ENCODE assay signal across 18 cellular contexts in the genomic region with DNA sequence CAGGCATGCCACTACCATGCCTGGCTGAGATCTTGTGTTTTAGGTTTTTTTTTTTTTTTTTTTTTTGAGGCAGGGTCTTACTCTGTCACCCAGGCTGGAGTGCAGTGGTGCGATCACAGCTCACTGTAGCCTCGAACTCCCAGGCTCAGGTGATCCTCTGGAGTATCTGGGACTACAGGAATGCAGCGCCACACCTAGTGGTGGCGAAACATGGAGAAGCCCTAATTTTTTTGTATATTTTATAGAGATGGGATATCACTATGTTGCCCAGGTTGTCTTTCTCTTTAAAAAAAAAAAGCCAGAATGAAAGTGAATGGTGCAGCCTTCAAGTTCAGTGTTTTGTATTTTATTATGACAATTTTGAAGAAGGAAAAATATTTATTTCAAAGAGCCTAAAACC. TPM values are rescaled to one million over a fixed set of nuclear protein-coding genes. Genes with fewer than 3 reads are reported as not detected.
DNase-seq lines count a peak whose midpoint lies in the region; ATAC-seq, FAIRE-seq and TF ChIP-seq lines count a peak whose summit lies in the region.
"Had no signal": no experiment of that assay in that cellular context is flagged by ENCODE, and none has a peak within 500 bp of the region (broad histone marks: within the 10 kb centered on the region; RNA-seq: fewer than 3 reads in every experiment).

No MANE protein-coding gene starts in this region.

- in situ Hi-C loops in HepG2 (cut with HindIII; ENCODE audit: extremely low pct_ligation_motif_present, low pct_unique_long_range_greater_than_20kb), result no loop called here

- H3K27ac ChIP-seq in HepG2 (ENCODE audit: extremely low read length, insufficient read depth, low read length), result no peak overlapping the region
- H3K27ac ChIP-seq in right lobe of liver, result no peak overlapping the region
- H3K27ac ChIP-seq in RWPE2 (ENCODE audit: poor library complexity, severe bottlenecking), result peak overlapping the region; percentile 96
- no peak overlapping the region for H3K27ac ChIP-seq in endodermal cell (ENCODE audit: low read depth, low read length)
- H3K27ac ChIP-seq: 22Rv1, BLaER1 had no signal

- H3K9me3 ChIP-seq in HepG2 (ENCODE audit: low read length) (no peaks in the 10 kb centered on the region), right lobe of liver (no peaks in the 10 kb centered on the region), RWPE2 (ENCODE audit: severe bottlenecking) (no peaks in the 10 kb centered on the region), endodermal cell (ENCODE audit: control insufficient read depth, low read length) (no peaks in the 10 kb centered on the region)
- H3K9me3 ChIP-seq: BLaER1 had no signal

- no peak overlapping the region for H3K4me3 Mint-ChIP-seq in endodermal cell
- H3K4me3 Mint-ChIP-seq in progenitor cell of endocrine pancreas (ENCODE audit: low read depth), result no peak overlapping the region
- no peak overlapping the region for H3K4me3 Mint-ChIP-seq in chondrocyte (ENCODE audit: unreplicated experiment)
- H3K4me3 Mint-ChIP-seq: CD8-positive, alpha-beta T cell had no signal

- no peak overlapping the region for H2AFZ ChIP-seq in HepG2 (ENCODE audit: low read length)

- H3K4me1 ChIP-seq in HepG2 (ENCODE audit: insufficient read depth, low read length) (peaks cover 34% of the 10 kb centered on the region), right lobe of liver (peaks cover 0 to 4% (median 0%) of the 10 kb centered on the region in 4 donors), RWPE2 (ENCODE audit: insufficient read depth, poor library complexity, severe bottlenecking) (peaks cover 57% of the 10 kb centered on the region), endodermal cell (ENCODE audit: control insufficient read depth, insufficient read depth, low read length) (peaks cover 21% of the 10 kb centered on the region)

- TF ChIP-seq EP300 in HepG2 (IDR thresholded peaks at IDR 0.05; ENCODE audit: low read depth in 2 of 2, low read length in 2 of 2) (no peak), HepG2 (CRISPR knock-in tag; IDR thresholded peaks at IDR 0.05; ENCODE audit: borderline replicate concordance) (no peak)

- H3K27me3 ChIP-seq in HepG2 (ENCODE audit: control insufficient read depth in 1 of 2, insufficient read depth in 2 of 2, low read length in 2 of 2) (no peaks in the 10 kb centered on the region), right lobe of liver (no peaks in the 10 kb centered on the region), RWPE2 (ENCODE audit: insufficient read depth, poor library complexity, severe bottlenecking) (no peaks in the 10 kb centered on the region), endodermal cell (ENCODE audit: control insufficient read depth, insufficient read depth, low read length, poor library complexity, severe bottlenecking) (no peaks in the 10 kb centered on the region)
- H3K27me3 ChIP-seq: BLaER1 had no signal

- H3K36me3 ChIP-seq in HepG2 (replicated peaks in 1 of 2; ENCODE audit: control insufficient read depth in 1 of 2, insufficient read depth in 2 of 2, low read length in 2 of 2) (no peaks in the 10 kb centered on the region), right lobe of liver (no peaks in the 10 kb centered on the region), RWPE2 (ENCODE audit: low read depth) (peaks cover 9% of the 10 kb centered on the region; the same call in 1 of the 2 replicates), endodermal cell (ENCODE audit: control insufficient read depth, insufficient read depth, low read length) (peaks cover 16% of the 10 kb centered on the region)
- H3K36me3 ChIP-seq: BLaER1 had no signal

- TF ChIP-seq RAD21 in HepG2 (CRISPR knock-in tag; IDR thresholded peaks at IDR 0.05), result no peak

- no peaks in the 10 kb centered on the region for H3K79me2 ChIP-seq in HepG2 (ENCODE audit: insufficient read depth, low read length)

- WGBS in HepG2 (ENCODE audit: low lambda C conversion rate), result 93% methylated on average over 4 of the region's 4 CpGs
- 94% methylated on average over 4 of the region's 4 CpGs for WGBS in right lobe of liver (ENCODE audit: insufficient coverage, low coverage, low lambda C conversion rate, missing lambda C conversion rate)
- WGBS in endodermal cell (ENCODE audit: insufficient coverage in 1 of 2, insufficient read length in 1 of 2), 2 experiments, result 90 to 94% methylated on average over 3 to 4 of the region's 4 CpGs

- CTCF ChIA-PET in HepG2 (lab: Yijun Ruan, JAX; ENCODE audit: low intra/inter-chr PET ratio, low total read pairs), result no interaction called here

- intact Hi-C loops in HepG2 (cut with micrococcal nuclease; ENCODE audit: unreplicated experiment) (no loop called here), right lobe of liver (cut with DNase I) (no loop called here)

- no peak for ATAC-seq in HepG2
- ATAC-seq in right lobe of liver, result no peak
- ATAC-seq in RWPE2 (ENCODE audit: low read depth), result no peak
- ATAC-seq in HG03520 (IDR thresholded peaks at IDR 0.05; ENCODE audit: unreplicated experiment), result no peak
- ATAC-seq: CD8-positive, alpha-beta T cell had no signal

- DNase-seq in HepG2 (ENCODE audit: low spot score) (no peak), right lobe of liver (no peak), RWPE2 (ENCODE audit: low spot score) (no peak), endodermal cell (no peak), progenitor cell of endocrine pancreas (ENCODE audit: low spot score, unreplicated experiment) (no peak), COLO829 (ENCODE audit: low spot score) (no peak), chondrocyte (ENCODE audit: low spot score) (no peak)
- DNase-seq: CD8-positive, alpha-beta T cell; DMS153; DMS79; GDM1; IMR-90; Karpas-422; KBM-7 had no signal

- TF ChIP-seq CTCF in HepG2 (CRISPR knock-in tag; IDR thresholded peaks at IDR 0.05), result no peak
- no peak for TF ChIP-seq CTCF in right lobe of liver (IDR thresholded peaks at IDR 0.05)
- TF ChIP-seq CTCF in RWPE2 (IDR thresholded peaks at IDR 0.05; ENCODE audit: poor library complexity, severe bottlenecking), result no peak
- TF ChIP-seq CTCF in endodermal cell (conservative IDR thresholded peaks at IDR 0.05), result peak; percentile 60
- TF ChIP-seq CTCF in progenitor cell of endocrine pancreas (IDR thresholded peaks at IDR 0.05; ENCODE audit: unreplicated experiment), result peak; percentile 11
- TF ChIP-seq CTCF in chondrocyte (IDR thresholded peaks at IDR 0.05), result no peak

- H3K27me3 Mint-ChIP-seq in endodermal cell (ENCODE audit: insufficient read depth) (no peaks in the 10 kb centered on the region), progenitor cell of endocrine pancreas (no peaks in the 10 kb centered on the region), chondrocyte (ENCODE audit: low read depth) (no peaks in the 10 kb centered on the region)

- POLR2A ChIA-PET in HepG2 (lab: Yijun Ruan, JAX), result no interaction called here

- no peak overlapping the region for H3K9ac ChIP-seq in HepG2 (ENCODE audit: insufficient read depth, low read depth, low read length)
- no peak overlapping the region for H3K9ac ChIP-seq in endodermal cell (ENCODE audit: extremely low read depth, low read length, poor library complexity, severe bottlenecking)
- H3K9ac ChIP-seq: BLaER1 had no signal

- H3K36me3 Mint-ChIP-seq in endodermal cell (ENCODE audit: low read depth) (peaks cover 6% of the 10 kb centered on the region), progenitor cell of endocrine pancreas (ENCODE audit: insufficient read depth) (no peaks in the 10 kb centered on the region), chondrocyte (ENCODE audit: low read depth) (no peaks in the 10 kb centered on the region)
- H3K36me3 Mint-ChIP-seq: CD8-positive, alpha-beta T cell had no signal

- BruUV-seq in HepG2 (replicated peaks; lab: Mats Ljungman, UMichigan), result no TSS peak

- H3K27ac Mint-ChIP-seq in endodermal cell (peak overlapping the region; percentile 40), progenitor cell of endocrine pancreas (no peak overlapping the region), chondrocyte (ENCODE audit: unreplicated experiment) (no peak overlapping the region)
- H3K27ac Mint-ChIP-seq: CD8-positive, alpha-beta T cell had no signal

- no peaks in the 10 kb centered on the region for H4K20me1 ChIP-seq in HepG2 (ENCODE audit: insufficient read depth, low read length)
- H4K20me1 ChIP-seq: BLaER1 had no signal

- H3K4me2 ChIP-seq in HepG2 (ENCODE audit: low read depth, low read length), result no peak overlapping the region
- H3K4me2 ChIP-seq: BLaER1 had no signal

- H3K4me3 ChIP-seq in HepG2 (replicated peaks in 1 of 3; ENCODE audit: insufficient read depth in 1 of 3, low read depth in 2 of 3, low read length in 3 of 3) (no peak overlapping the region), right lobe of liver (no peak overlapping the region), RWPE2 (ENCODE audit: severe bottlenecking) (no peak overlapping the region), endodermal cell (ENCODE audit: low read length) (no peak overlapping the region)
- H3K4me3 ChIP-seq: BLaER1 had no signal

- FAIRE-seq in HepG2 (lab: Jason Lieb, UNC), result no peak
- FAIRE-seq: H54 had no signal

- H3K9me3 Mint-ChIP-seq in endodermal cell (no peaks in the 10 kb centered on the region), progenitor cell of endocrine pancreas (ENCODE audit: low read depth) (no peaks in the 10 kb centered on the region), chondrocyte (ENCODE audit: low read depth) (no peaks in the 10 kb centered on the region)
- H3K9me3 Mint-ChIP-seq: CD8-positive, alpha-beta T cell had no signal

- TF ChIP-seq POLR2A in HepG2 (IDR thresholded peaks at IDR 0.05; ENCODE audit: insufficient read depth in 1 of 2, low read depth in 2 of 2, low read length in 2 of 2) (no peak), right lobe of liver (IDR thresholded peaks at IDR 0.05) (no peak)

- peaks cover 56% of the 10 kb centered on the region for H3K4me1 Mint-ChIP-seq in endodermal cell
- peaks cover 24% of the 10 kb centered on the region for H3K4me1 Mint-ChIP-seq in progenitor cell of endocrine pancreas (ENCODE audit: low read depth)
- peaks cover 8% of the 10 kb centered on the region for H3K4me1 Mint-ChIP-seq in chondrocyte (ENCODE audit: low read depth)

RNA-seq across cellular contexts. Expression of a gene that starts 44.1 kb away (rescaled TPM):
- total RNA-seq in HepG2 (2016; rRNA removed; fragmentation: Illumina TruSeq; extraction: Trizol) (4.6 and 5.3 TPM in 2 replicates), right lobe of liver (10 to 100 TPM; 15.1 to 29.3 (median 20.3) TPM), endodermal cell (10 to 100 TPM; 27.6 to 57.7 TPM), progenitor cell of endocrine pancreas (83.8 and 85.6 TPM in 2 replicates), chondrocyte (1.5 to 8.7 TPM (median 7.6 TPM) in 3 replicates)
- total RNA-seq in HepG2 (2016; cell fraction: cytosol; rRNA removed; fragmentation: Illumina TruSeq; extraction: Trizol; ENCODE audit: low read depth), result 9.9 and 11.4 TPM in 2 replicates
- 4.6 and 5.5 TPM in 2 replicates for total RNA-seq in HepG2 (2016; cell fraction: insoluble cytoplasmic fraction; rRNA removed; fragmentation: Illumina TruSeq; extraction: Trizol)
- total RNA-seq in HepG2 (2016; cell fraction: membrane; rRNA removed; fragmentation: Illumina TruSeq; extraction: Trizol), result 4.0 and 5.2 TPM in 2 replicates
- total RNA-seq in HepG2 (2016; cell fraction: nucleus; rRNA removed; fragmentation: Illumina TruSeq; extraction: Trizol), result 7.1 and 8.1 TPM in 2 replicates
- 4.7 and 6.6 TPM in 2 replicates for polyA plus RNA-seq in HepG2 (2011; rRNA removed)
- polyA plus RNA-seq in HepG2 (2011; cell fraction: cytosol; rRNA removed), result 2.0 and 2.4 TPM in 2 replicates
- polyA plus RNA-seq in HepG2 (2011; cell fraction: nucleus; rRNA removed), result 6.0 and 6.1 TPM in 2 replicates
- polyA plus RNA-seq in HepG2 (2012), result 4.3 and 6.2 TPM in 2 replicates
- 0.24 and 0.28 TPM in 2 replicates for polyA plus RNA-seq in HepG2 (2016; cell fraction: cytosol; fragmentation: Illumina TruSeq; extraction: Trizol; ENCODE audit: low read depth)
- polyA plus RNA-seq in HepG2 (2016; cell fraction: insoluble cytoplasmic fraction; fragmentation: Illumina TruSeq; extraction: Trizol; ENCODE audit: low read depth), result 1.4 and 2.2 TPM in 2 replicates
- 0.51 and 0.76 TPM in 2 replicates for polyA plus RNA-seq in HepG2 (2016; cell fraction: membrane; fragmentation: Illumina TruSeq; extraction: Trizol; ENCODE audit: low read depth)
- 2.9 and 3.8 TPM in 2 replicates for polyA plus RNA-seq in HepG2 (2016; cell fraction: nucleus; fragmentation: Illumina TruSeq; extraction: Trizol; ENCODE audit: insufficient read depth, low read depth)
- polyA minus RNA-seq in HepG2 (2011; rRNA and poly(A)+ RNA removed; ENCODE audit: low replicate concordance), result 6.9 and 9.3 TPM in 2 replicates
- polyA minus RNA-seq in HepG2 (2011; cell fraction: cytosol; rRNA and poly(A)+ RNA removed), result 13.8 and 18.8 TPM in 2 replicates
- polyA minus RNA-seq in HepG2 (2011; cell fraction: nucleus; rRNA and poly(A)+ RNA removed), result 42.7 and 45.4 TPM in 2 replicates
- polyA plus RNA-seq in endodermal cell (2013, experiment 1 of 2), result 10.7 TPM
- polyA plus RNA-seq in endodermal cell (2013, experiment 2 of 2), result 11.1 TPM

Comparison
In these comparisons a context has a peak if more than half of its experiments do, and no peak if none do; other contexts are left out.
1. CTCF ChIP-seq: peak in endodermal cell (single experiment) and progenitor cell of endocrine pancreas (single experiment); none in HepG2 (single experiment), right lobe of liver (0 of 4), RWPE2 (single experiment) and chondrocyte (single experiment).